In the genomic region with DNA sequence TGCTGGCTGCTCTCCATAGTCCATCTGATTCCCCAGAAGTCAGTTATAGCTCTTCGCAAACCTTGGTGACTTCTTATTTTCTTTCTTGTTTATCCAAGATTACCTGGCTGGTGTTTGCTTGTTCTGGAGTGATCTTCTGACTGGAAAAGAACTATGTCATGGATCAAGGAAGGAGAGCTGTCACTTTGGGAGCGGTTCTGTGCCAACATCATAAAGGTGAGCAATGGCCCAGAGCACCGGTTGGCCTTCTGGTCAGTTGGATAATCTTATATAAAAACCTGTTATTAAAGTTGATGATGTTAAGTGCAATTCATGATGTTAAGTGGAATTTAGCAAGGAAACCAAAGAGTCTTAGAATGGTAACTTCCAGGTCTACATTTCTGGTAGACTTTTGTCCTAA, we compare ENCODE assay signal across 8 cellular contexts. TPM values are rescaled to one million over a fixed set of nuclear protein-coding genes. Genes with fewer than 3 reads are reported as not detected.
A peak's percentile ranks its signal among the peaks of the same experiment; 100 is the strongest.
DNase-seq lines count a peak whose midpoint lies in the region; ATAC-seq and TF ChIP-seq lines count a peak whose summit lies in the region.

No MANE protein-coding gene starts in this region.

- peaks cover 13% of the 10 kb centered on the region for H3K36me3 Mint-ChIP-seq in activated CD8-positive, alpha-beta T cell treated with anti-CD3 and anti-CD28 coated beads, Interleukin-2, amount 10 ng/mL, durations not matched to agents 7 days and 5 days (ENCODE audit: low read depth)

- 41 to 63% (median 53%) methylated on average over 3 of the region's 3 CpGs for WGBS in spleen, 5 donors

- H3K27me3 ChIP-seq in iPS-15b (ENCODE audit: control insufficient read depth, insufficient read depth, low read length) (no peaks in the 10 kb centered on the region), spleen (replicated peaks in 1 of 7) (no peaks in the 10 kb centered on the region)

- H3K4me1 Mint-ChIP-seq in activated CD8-positive, alpha-beta T cell treated with anti-CD3 and anti-CD28 coated beads, Interleukin-2, amount 10 ng/mL, durations not matched to agents 7 days and 5 days (ENCODE audit: low read depth), result peaks cover 26% of the 10 kb centered on the region

- no peaks in the 10 kb centered on the region for H3K27me3 Mint-ChIP-seq in activated CD8-positive, alpha-beta T cell treated with anti-CD3 and anti-CD28 coated beads, Interleukin-2, amount 10 ng/mL, durations not matched to agents 7 days and 5 days (ENCODE audit: low read depth)

- peaks cover 20 to 32% of the 10 kb centered on the region in 2 experiments; a peak in 2 of 3 replicates for H3K36me3 ChIP-seq in HEK293 (ENCODE audit: control insufficient read depth in 2 of 2, insufficient read depth in 1 of 2, low read length in 2 of 2)
- H3K36me3 ChIP-seq in iPS-15b (ENCODE audit: control insufficient read depth, insufficient read depth, low read length), result peaks cover under 1% of the 10 kb centered on the region
- peaks cover 3 to 43% (median 21%) of the 10 kb centered on the region in 6 donors for H3K36me3 ChIP-seq in spleen

- peak overlapping the region; percentile 91 for H3K4me3 Mint-ChIP-seq in activated CD8-positive, alpha-beta T cell treated with anti-CD3 and anti-CD28 coated beads, Interleukin-2, amount 10 ng/mL, durations not matched to agents 7 days and 5 days

- no peak for ATAC-seq in activated CD8-positive, alpha-beta T cell treated with anti-CD3 and anti-CD28 coated beads, Interleukin-2, amount 10 ng/mL, durations not matched to agents 7 days and 5 days
- ATAC-seq in sciatic nerve, result no peak

- H3K9ac ChIP-seq in iPS-15b (ENCODE audit: low read depth, low read length), result peak overlapping the region; percentile 47

- peak overlapping the region; percentile 64 for H3K4me3 ChIP-seq in HEK293 (ENCODE audit: low read depth, low read length)
- peak overlapping the region; percentile 83 for H3K4me3 ChIP-seq in iPS-15b (ENCODE audit: low read depth, low read length)
- peak overlapping the region; percentile 55 to 78 (median 64) for H3K4me3 ChIP-seq in spleen

- no peaks in the 10 kb centered on the region for H3K9me3 Mint-ChIP-seq in activated CD8-positive, alpha-beta T cell treated with anti-CD3 and anti-CD28 coated beads, Interleukin-2, amount 10 ng/mL, durations not matched to agents 7 days and 5 days (ENCODE audit: insufficient read depth)

- TF ChIP-seq POLR2A in spleen (IDR thresholded peaks at IDR 0.05), result no peak

- intact Hi-C loops in spleen (cut with DNase I; ENCODE audit: low total_unique reads), result no loop called here
- intact Hi-C loops in head of caudate nucleus (cut with DNase I), result loop anchor here (5.0 kb wide), 1 partner anchor 40 kb away; the partner anchor contains the start of gene HMGN2
- intact Hi-C loops in sciatic nerve (cut with DNase I), result no loop called here

- peak overlapping the region; percentile 93 for H3K27ac Mint-ChIP-seq in activated CD8-positive, alpha-beta T cell treated with anti-CD3 and anti-CD28 coated beads, Interleukin-2, amount 10 ng/mL, durations not matched to agents 7 days and 5 days

- POLR2A ChIA-PET in HEK293 (lab: Yijun Ruan, JAX), result interaction anchor here (0.7 to 1.9 kb wide), 12 partner anchors 12 to 462 kb away, joined by 3 to 13 read pairs (median 6); partner anchors contain the start of genes HMGN2 and SH3BGRL3
- POLR2A ChIA-PET in activated CD8-positive, alpha-beta T cell treated with anti-CD3 and anti-CD28 coated beads, Interleukin-2, amount 10 ng/mL, durations not matched to agents 7 days and 5 days (lab: Charles Lee), result interaction anchor here (0.9 to 3.1 kb wide), 10 partner anchors 8 to 198 kb away, joined by 3 to 16 read pairs (median 4); partner anchors contain the start of genes CEP85, HMGN2 and SH3BGRL3

- CTCF ChIA-PET in HEK293 (lab: Yijun Ruan, JAX), result interaction anchor here (0.9 to 6.9 kb wide), 4 partner anchors 16 to 147 kb away, joined by 3 to 53 read pairs (median 8); partner anchors contain the start of gene HMGN2
- CTCF ChIA-PET in activated CD8-positive, alpha-beta T cell treated with anti-CD3 and anti-CD28 coated beads, Interleukin-2, amount 10 ng/mL, durations not matched to agents 7 days and 5 days (lab: Charles Lee), result interaction anchor here (0.8 to 5.7 kb wide), 8 partner anchors 17 to 198 kb away, joined by 3 to 63 read pairs (median 4); partner anchors contain the start of genes CD52 and CEP85

- no peaks in the 10 kb centered on the region for H3K9me3 ChIP-seq in HEK293 (ENCODE audit: control insufficient read depth, insufficient read depth, low read depth, low read length)
- H3K9me3 ChIP-seq in iPS-15b (ENCODE audit: control insufficient read depth, insufficient read depth, low read length), result no peaks in the 10 kb centered on the region
- no peaks in the 10 kb centered on the region for H3K9me3 ChIP-seq in spleen

- 0 out of 2 replicates have a peak overlapping the region, but pooled peaks have one; percentile 1 for H3K27ac ChIP-seq in HEK293 (ENCODE audit: extremely low read depth, low read depth, low read length)
- H3K27ac ChIP-seq in spleen, result peak overlapping the region in 7 of 8 donors; percentile 62 to 88 (median 79)

- H3K4me1 ChIP-seq in HEK293 (ENCODE audit: control insufficient read depth, insufficient read depth, low read length) (peaks cover 5% of the 10 kb centered on the region), iPS-15b (ENCODE audit: control insufficient read depth, insufficient read depth, low read length) (peaks cover 13% of the 10 kb centered on the region), spleen (peaks cover 11 to 49% (median 31%) of the 10 kb centered on the region in 6 donors)

- DNase-seq in activated CD8-positive, alpha-beta T cell treated with anti-CD3 and anti-CD28 coated beads, Interleukin-2, amount 10 ng/mL, durations not matched to agents 7 days and 5 days, result no peak
- DNase-seq in spleen (no peak), head of caudate nucleus (no peak), sciatic nerve (ENCODE audit: low spot score) (no peak), NCI-H2227 treated with DMSO at 0.1 percent for 48 hours (lab: John Stamatoyannopoulos, UW) (no peak), SHP77 treated with DMSO at 0.1 percent for 48 hours (lab: John Stamatoyannopoulos, UW) (no peak)

- TF ChIP-seq CTCF in HEK293 (tag by site-specific recombination; IDR thresholded peaks at IDR 0.05) (no peak), spleen (IDR thresholded peaks at IDR 0.05 in 8 of 11, conservative IDR thresholded peaks at IDR 0.05 in 3 of 11) (no peak)

TF ChIP-seq in HEK293, 187 proteins besides CTCF, POLR2A, EP300 and RAD21 (continues in another document):
- TF ChIP-seq, protein P1, sequence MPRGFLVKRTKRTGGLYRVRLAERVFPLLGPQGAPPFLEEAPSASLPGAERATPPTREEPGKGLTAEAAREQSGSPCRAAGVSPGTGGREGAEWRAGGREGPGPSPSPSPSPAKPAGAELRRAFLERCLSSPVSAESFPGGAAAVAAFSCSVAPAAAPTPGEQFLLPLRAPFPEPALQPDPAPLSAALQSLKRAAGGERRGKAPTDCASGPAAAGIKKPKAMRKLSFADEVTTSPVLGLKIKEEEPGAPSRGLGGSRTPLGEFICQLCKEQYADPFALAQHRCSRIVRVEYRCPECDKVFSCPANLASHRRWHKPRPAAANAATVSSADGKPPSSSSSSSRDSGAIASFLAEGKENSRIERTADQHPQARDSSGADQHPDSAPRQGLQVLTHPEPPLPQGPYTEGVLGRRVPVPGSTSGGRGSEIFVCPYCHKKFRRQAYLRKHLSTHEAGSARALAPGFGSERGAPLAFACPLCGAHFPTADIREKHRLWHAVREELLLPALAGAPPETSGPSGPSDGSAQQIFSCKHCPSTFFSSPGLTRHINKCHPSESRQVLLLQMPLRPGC (tag by site-specific recombination; IDR thresholded peaks at IDR 0.05), result no peak
- no peak for TF ChIP-seq KLF7 (tag by site-specific recombination; IDR thresholded peaks at IDR 0.05; ENCODE audit: borderline replicate concordance)
- TF ChIP-seq, protein P2, sequence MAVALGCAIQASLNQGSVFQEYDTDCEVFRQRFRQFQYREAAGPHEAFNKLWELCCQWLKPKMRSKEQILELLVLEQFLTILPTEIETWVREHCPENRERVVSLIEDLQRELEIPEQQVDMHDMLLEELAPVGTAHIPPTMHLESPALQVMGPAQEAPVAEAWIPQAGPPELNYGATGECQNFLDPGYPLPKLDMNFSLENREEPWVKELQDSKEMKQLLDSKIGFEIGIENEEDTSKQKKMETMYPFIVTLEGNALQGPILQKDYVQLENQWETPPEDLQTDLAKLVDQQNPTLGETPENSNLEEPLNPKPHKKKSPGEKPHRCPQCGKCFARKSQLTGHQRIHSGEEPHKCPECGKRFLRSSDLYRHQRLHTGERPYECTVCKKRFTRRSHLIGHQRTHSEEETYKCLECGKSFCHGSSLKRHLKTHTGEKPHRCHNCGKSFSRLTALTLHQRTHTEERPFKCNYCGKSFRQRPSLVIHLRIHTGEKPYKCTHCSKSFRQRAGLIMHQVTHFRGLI (tag by site-specific recombination; IDR thresholded peaks at IDR 0.05), result no peak
- no peak for TF ChIP-seq HOXC10 (CRISPR knock-in tag; IDR thresholded peaks at IDR 0.05)

RNA-seq across cellular contexts. Expression of gene DHDDS, which starts 0.7 kb away (rescaled TPM):
- 10 to 100 TPM; 48.3 to 49.5 TPM for total RNA-seq in activated CD8-positive, alpha-beta T cell treated with anti-CD3 and anti-CD28 coated beads, Interleukin-2, amount 10 ng/mL, durations not matched to agents 7 days and 5 days
- total RNA-seq in spleen, result 10 to 100 TPM; 30.1 to 48.8 (median 35.7) TPM
- polyA plus RNA-seq in spleen, result 10 to 100 TPM; 11.1 to 17.1 (median 16.5) TPM
- 42.2 TPM for total RNA-seq in sciatic nerve

RNA-seq across cellular contexts. Expression of gene LIN28A, which starts 22.2 kb away (rescaled TPM):
- total RNA-seq in activated CD8-positive, alpha-beta T cell treated with anti-CD3 and anti-CD28 coated beads, Interleukin-2, amount 10 ng/mL, durations not matched to agents 7 days and 5 days, result not detected
- total RNA-seq in spleen (not detected), sciatic nerve (not detected)
- polyA plus RNA-seq in spleen, result not detected

RNA-seq across cellular contexts. Expression of gene HMGN2, which starts 39.4 kb away (rescaled TPM):
- 1,000 to 10,000 TPM; 1,268 to 1,303 TPM for total RNA-seq in activated CD8-positive, alpha-beta T cell treated with anti-CD3 and anti-CD28 coated beads, Interleukin-2, amount 10 ng/mL, durations not matched to agents 7 days and 5 days
- total RNA-seq in spleen, result 100 to 1,000 TPM; 191 to 350 (median 249) TPM
- polyA plus RNA-seq in spleen, result 1,000 to 10,000 TPM in 1 of 3 donors, 100 to 1,000 TPM in 2; 680 to 1,036 (median 684) TPM
- total RNA-seq in sciatic nerve, result 199 TPM
